Comparison of ENCODE assay signal across 31 cellular contexts in the genomic region with DNA sequence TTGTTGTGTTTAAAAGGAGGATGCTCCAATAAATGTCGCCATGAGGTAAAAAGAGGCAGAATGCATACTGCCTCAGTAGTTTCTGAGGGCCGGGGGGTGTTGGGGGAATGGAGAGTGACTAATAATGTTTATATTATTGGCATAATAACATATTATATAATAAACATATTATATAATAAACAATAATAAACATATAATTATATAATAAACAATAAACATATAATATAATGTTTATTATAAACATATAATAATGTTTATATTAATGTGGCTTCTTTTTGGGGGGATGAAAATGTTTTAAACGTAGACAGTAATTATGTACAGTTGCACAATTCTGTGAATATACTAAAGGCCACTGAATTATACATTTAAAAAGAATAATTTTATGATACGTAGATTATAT.
"Had no signal": no experiment of that assay in that cellular context is flagged by ENCODE, and none has a peak within 500 bp of the region (broad histone marks: within the 10 kb centered on the region; RNA-seq: fewer than 3 reads in every experiment).

No MANE protein-coding gene starts in this region.

- H3K27ac Mint-ChIP-seq: natural killer cell treated with Interleukin-12 subunit alpha and Interleukin-12 subunit beta and Interleukin-15 and Interleukin-18, amount 100 ng/mL, for 72 hours; nephron progenitor cell; stimulated activated memory B cell treated with anti-CD40 and anti-IgM and Interleukin-4, amounts not matched to agents 10 μg/mL and 1 μg/mL and 100 μg/mL, for 72 hours; stimulated activated naive CD8-positive, alpha-beta T cell treated with anti-CD3 and anti-CD28 coated beads, Interleukin-15, amount 100 ng/mL, for 72 hours; type B pancreatic cell had no signal

- H3K27me3 Mint-ChIP-seq: naive thymus-derived CD8-positive, alpha-beta T cell; natural killer cell treated with Interleukin-12 subunit alpha and Interleukin-12 subunit beta and Interleukin-15 and Interleukin-18, amount 100 ng/mL, for 72 hours; stimulated activated memory B cell treated with anti-CD40 and anti-IgM and Interleukin-4, amounts not matched to agents 10 μg/mL and 1 μg/mL and 100 μg/mL, for 72 hours; stimulated activated naive CD8-positive, alpha-beta T cell treated with anti-CD3 and anti-CD28 coated beads, Interleukin-15, amount 100 ng/mL, for 72 hours; type B pancreatic cell had no signal

- H3K9me3 ChIP-seq: neutrophil, pancreas, prostate gland, right atrium auricular region, right lobe of liver, sigmoid colon, spleen, suprapubic skin, testis, tibial artery, transverse colon, upper lobe of right lung, uterus had no signal

- H3K27ac ChIP-seq: neutrophil, pancreas, prostate gland, right atrium auricular region, right lobe of liver, sigmoid colon, spleen, suprapubic skin, testis, tibial artery, transverse colon, upper lobe of right lung, uterus had no signal

- H3K4me3 ChIP-seq: pancreas, prostate gland, right atrium auricular region, right lobe of liver, sigmoid colon, spleen, suprapubic skin, testis, tibial artery, transverse colon, upper lobe of right lung, uterus had no signal

- H3K4me1 ChIP-seq: pancreas, prostate gland, right atrium auricular region, right lobe of liver, spleen, suprapubic skin, testis, tibial artery, transverse colon, upper lobe of right lung, uterus had no signal

- H3K27me3 ChIP-seq: neutrophil, pancreas, right atrium auricular region, right lobe of liver, sigmoid colon, spleen, suprapubic skin, testis, tibial artery, transverse colon, upper lobe of right lung, uterus had no signal

- DNase-seq: naive thymus-derived CD8-positive, alpha-beta T cell; nephron progenitor cell; nucleus accumbens; pancreas; retina; right lobe of liver; sigmoid colon; small intestine; spleen; stimulated activated CD4-positive, alpha-beta T cell treated with anti-CD3 and anti-CD28 coated beads, Interleukin-12 subunit alpha, Interleukin-12 subunit beta, amount 100 ng/mL, for 4 hours; stimulated activated CD4-positive, alpha-beta T cell treated with anti-CD3 and anti-CD28 coated beads, Interleukin-1b, Interleukin-23, amount 100 ng/mL, for 48 hours; stimulated activated CD4-positive, alpha-beta T cell treated with anti-CD3 and anti-CD28 coated beads, Interleukin-4, amount 100 ng/mL, for 1 hour; stimulated activated CD4-positive, alpha-beta T cell treated with anti-CD3 and anti-CD28 coated beads, Interleukin-4, amount 100 ng/mL, for 4 hours; stimulated activated CD8-positive, alpha-beta memory T cell treated with anti-CD3 and anti-CD28 coated beads, Interleukin-4, amount 100 ng/mL, for 48 hours; stimulated activated naive CD4-positive, alpha-beta T cell; stimulated activated naive CD8-positive, alpha-beta T cell treated with anti-CD3 and anti-CD28 coated beads, Interleukin-15, amount 100 ng/mL, for 72 hours; stimulated activated naive CD8-positive, alpha-beta T cell treated with anti-CD3 and anti-CD28 coated beads, Interleukin-15, Interleukin-2, amounts not matched to agents 100 U/mL and 50 U/mL, for 24 hours; substantia nigra; testis; tibial artery; transverse colon; upper lobe of right lung; uterus had no signal

- H3K36me3 ChIP-seq: uterus had no signal

- H3K9me3 Mint-ChIP-seq: naive thymus-derived CD8-positive, alpha-beta T cell; natural killer cell treated with Interleukin-12 subunit alpha and Interleukin-12 subunit beta and Interleukin-15 and Interleukin-18, amount 100 ng/mL, for 72 hours; nephron progenitor cell; neural crest cell; stimulated activated memory B cell treated with anti-CD40 and anti-IgM and Interleukin-4, amounts not matched to agents 10 μg/mL and 1 μg/mL and 100 μg/mL, for 72 hours; stimulated activated naive CD8-positive, alpha-beta T cell treated with anti-CD3 and anti-CD28 coated beads, Interleukin-15, amount 100 ng/mL, for 72 hours; type B pancreatic cell had no signal

- H3K4me1 Mint-ChIP-seq: naive thymus-derived CD8-positive, alpha-beta T cell; neural crest cell; stimulated activated memory B cell treated with anti-CD40 and anti-IgM and Interleukin-4, amounts not matched to agents 10 μg/mL and 1 μg/mL and 100 μg/mL, for 72 hours had no signal

- FAIRE-seq: pancreas, small intestine had no signal

- H3K4me3 Mint-ChIP-seq: naive thymus-derived CD8-positive, alpha-beta T cell; natural killer cell treated with Interleukin-12 subunit alpha and Interleukin-12 subunit beta and Interleukin-15 and Interleukin-18, amount 100 ng/mL, for 72 hours; nephron progenitor cell; neural crest cell; stimulated activated memory B cell treated with anti-CD40 and anti-IgM and Interleukin-4, amounts not matched to agents 10 μg/mL and 1 μg/mL and 100 μg/mL, for 72 hours; stimulated activated naive CD8-positive, alpha-beta T cell treated with anti-CD3 and anti-CD28 coated beads, Interleukin-15, amount 100 ng/mL, for 72 hours; type B pancreatic cell had no signal

- H3K36me3 Mint-ChIP-seq: natural killer cell treated with Interleukin-12 subunit alpha and Interleukin-12 subunit beta and Interleukin-15 and Interleukin-18, amount 100 ng/mL, for 72 hours had no signal

- ATAC-seq: naive thymus-derived CD8-positive, alpha-beta T cell; natural killer cell treated with Interleukin-12 subunit alpha and Interleukin-12 subunit beta and Interleukin-15 and Interleukin-18, amount 100 ng/mL, for 72 hours; pancreas; right lobe of liver; stimulated activated memory B cell treated with anti-CD40 and anti-IgM and Interleukin-4, amounts not matched to agents 10 μg/mL and 1 μg/mL and 100 μg/mL, for 72 hours; stimulated activated naive CD8-positive, alpha-beta T cell treated with anti-CD3 and anti-CD28 coated beads, Interleukin-15, amount 100 ng/mL, for 72 hours; stimulated activated naive CD8-positive, alpha-beta T cell treated with anti-CD3 and anti-CD28 coated beads, Interleukin-15, Interleukin-2, amounts not matched to agents 100 U/mL and 50 U/mL, for 24 hours; upper lobe of right lung had no signal
